23 cellular contexts compared by ENCODE assay signal in genomic region chr2:108189316-108189715, GRCh38. TPM values are rescaled to one million over a fixed set of nuclear protein-coding genes. Genes with fewer than 3 reads are reported as not detected.
A peak's percentile ranks its signal among the peaks of the same experiment; 100 is the strongest.
DNase-seq lines count a peak whose midpoint lies in the region; ATAC-seq and TF ChIP-seq lines count a peak whose summit lies in the region.
"Had no signal": no experiment of that assay in that cellular context is flagged by ENCODE, and none has a peak within 500 bp of the region (broad histone marks: within the 10 kb centered on the region; RNA-seq: fewer than 3 reads in every experiment).

No MANE protein-coding gene starts in this region.

- ATAC-seq in HG02763 (IDR thresholded peaks at IDR 0.05; ENCODE audit: unreplicated experiment) (no peak), GM18519 (IDR thresholded peaks at IDR 0.05; ENCODE audit: low FRiP score, unreplicated experiment) (no peak)
- ATAC-seq: naive thymus-derived CD8-positive, alpha-beta T cell; psoas muscle had no signal

- intact Hi-C loops in CD14-positive monocyte (cut with micrococcal nuclease), result no loop called here

- no peaks in the 10 kb centered on the region for H4K20me1 ChIP-seq in neural progenitor cell (ENCODE audit: low read depth)

- no peaks in the 10 kb centered on the region for H3K36me3 ChIP-seq in neural progenitor cell
- H3K36me3 ChIP-seq: HAP-1, upper lobe of left lung had no signal

- H2AFZ ChIP-seq in neural progenitor cell (replicated peaks), result no peak overlapping the region

- no peaks in the 10 kb centered on the region for H3K79me2 ChIP-seq in neural progenitor cell (ENCODE audit: low read depth)

- H3K9me3 Mint-ChIP-seq in HFFc6 (no peaks in the 10 kb centered on the region), neural progenitor cell (no peaks in the 10 kb centered on the region), CD14-positive monocyte (no peaks in the 10 kb centered on the region)
- H3K9me3 Mint-ChIP-seq: activated CD4-positive, alpha-beta T cell treated with anti-CD3 and anti-CD28 coated beads, Interleukin-2, amount 10 ng/mL, durations not matched to agents 7 days and 5 days had no signal

- no peaks in the 10 kb centered on the region for H3F3A ChIP-seq in neural progenitor cell (ENCODE audit: low read depth)

- DNase-seq in HFFc6 (peak; percentile 70), RKO (ENCODE audit: low spot score) (peak; percentile 24), epithelial cell of esophagus (ENCODE audit: low read depth) (peak; percentile 74), neural progenitor cell (ENCODE audit: low spot score) (peak; percentile 11), NCI-H146 treated with DMSO at 0.1 percent for 48 hours (lab: John Stamatoyannopoulos, UW; ENCODE audit: unreplicated experiment) (no peak), CD14-positive monocyte (ENCODE audit: low spot score) (no peak)
- DNase-seq: activated CD4-positive, alpha-beta T cell treated with anti-CD3 and anti-CD28 coated beads, Interleukin-2, amount 10 ng/mL, durations not matched to agents 7 days and 5 days; activated naive CD4-positive, alpha-beta T cell treated with Interleukin-2 at 50 U/mL for 16 hours; dermis blood vessel endothelial cell; erythroblast; glutamatergic neuron; naive thymus-derived CD8-positive, alpha-beta T cell; NCI-H1436 treated with DMSO at 0.1 percent for 48 hours; NCI-H446; psoas muscle; stimulated activated naive CD4-positive, alpha-beta T cell; upper lobe of left lung had no signal

- no peaks in the 10 kb centered on the region for H3K27me3 ChIP-seq in neural progenitor cell
- H3K27me3 ChIP-seq: upper lobe of left lung had no signal

- H3K27ac Mint-ChIP-seq in HFFc6, result peak overlapping the region; percentile 69; the same call in 1 of the 2 replicates
- H3K27ac Mint-ChIP-seq in neural progenitor cell, result no peak overlapping the region
- H3K27ac Mint-ChIP-seq in CD14-positive monocyte, result no peak overlapping the region
- H3K27ac Mint-ChIP-seq: activated CD4-positive, alpha-beta T cell treated with anti-CD3 and anti-CD28 coated beads, Interleukin-2, amount 10 ng/mL, durations not matched to agents 7 days and 5 days; brain had no signal

- H3K4me1 Mint-ChIP-seq in HFFc6 (ENCODE audit: low read depth) (peaks cover 19% of the 10 kb centered on the region), neural progenitor cell (peaks cover 11% of the 10 kb centered on the region), CD14-positive monocyte (no peaks in the 10 kb centered on the region)
- H3K4me1 Mint-ChIP-seq: activated CD4-positive, alpha-beta T cell treated with anti-CD3 and anti-CD28 coated beads, Interleukin-2, amount 10 ng/mL, durations not matched to agents 7 days and 5 days; naive thymus-derived CD8-positive, alpha-beta T cell had no signal

- no peak overlapping the region for H3K27ac ChIP-seq in neural progenitor cell
- H3K27ac ChIP-seq: psoas muscle, upper lobe of left lung had no signal

- no peak overlapping the region for H3K4me2 ChIP-seq in neural progenitor cell

- H3K27me3 Mint-ChIP-seq in HFFc6 (ENCODE audit: insufficient read depth) (peaks cover 5% of the 10 kb centered on the region; the same call in 1 of the 2 replicates), neural progenitor cell (ENCODE audit: insufficient read depth, low read depth) (no peaks in the 10 kb centered on the region), CD14-positive monocyte (ENCODE audit: low read depth in 3 of 3) (peaks cover 0 to 5% (median 2%) of the 10 kb centered on the region in 3 donors)

- TF ChIP-seq CTCF in HFFc6 (IDR thresholded peaks at IDR 0.05) (no peak), epithelial cell of esophagus (IDR thresholded peaks at IDR 0.05; ENCODE audit: insufficient read depth, low read depth, low read length, missing control alignments) (no peak), neural progenitor cell (IDR thresholded peaks at IDR 0.05) (no peak), CD14-positive monocyte (IDR thresholded peaks at IDR 0.05) (no peak)

- no peaks in the 10 kb centered on the region for H3K4me1 ChIP-seq in neural progenitor cell
- H3K4me1 ChIP-seq: HAP-1, psoas muscle, upper lobe of left lung had no signal

- H3K4me3 ChIP-seq in epithelial cell of esophagus (ENCODE audit: low read length), result no peak overlapping the region
- H3K4me3 ChIP-seq in neural progenitor cell, result no peak overlapping the region
- H3K4me3 ChIP-seq: HAP-1, lung, psoas muscle, upper lobe of left lung had no signal

- H3K4me3 Mint-ChIP-seq in HFFc6 (peak overlapping the region; percentile 40; the same call in 1 of the 2 replicates), neural progenitor cell (no peak overlapping the region), CD14-positive monocyte (no peak overlapping the region)
- H3K4me3 Mint-ChIP-seq: activated CD4-positive, alpha-beta T cell treated with anti-CD3 and anti-CD28 coated beads, Interleukin-2, amount 10 ng/mL, durations not matched to agents 7 days and 5 days; brain; naive thymus-derived CD8-positive, alpha-beta T cell had no signal

- H3K9ac ChIP-seq in neural progenitor cell, result no peak overlapping the region

- H3K9me3 ChIP-seq in neural progenitor cell (ENCODE audit: low read depth), result no peaks in the 10 kb centered on the region
- H3K9me3 ChIP-seq: HAP-1, psoas muscle, upper lobe of left lung had no signal

- no peaks in the 10 kb centered on the region for H3K36me3 Mint-ChIP-seq in HFFc6 (ENCODE audit: low read depth)
- H3K36me3 Mint-ChIP-seq in neural progenitor cell, result no peaks in the 10 kb centered on the region
- H3K36me3 Mint-ChIP-seq in CD14-positive monocyte, result no peaks in the 10 kb centered on the region
- H3K36me3 Mint-ChIP-seq: brain; naive thymus-derived CD8-positive, alpha-beta T cell had no signal

RNA-seq across cellular contexts. Expression of gene SULT1C3, which starts 50.5 kb away (rescaled TPM):
- total RNA-seq in HFFc6 (2021; fragmentation: NEBNext Ultra II Directional; extraction: Animal tissue kit (Norgen Biotek cat#: 25700)), result not detected
- total RNA-seq in neural progenitor cell (ENCODE audit: low replicate concordance), result not detected in 2 replicates
- polyA plus RNA-seq in CD14-positive monocyte, result not detected
- total RNA-seq: activated CD4-positive, alpha-beta T cell treated with anti-CD3 and anti-CD28 coated beads, Interleukin-2, amount 10 ng/mL, durations not matched to agents 7 days and 5 days; dermis blood vessel endothelial cell; lung; naive thymus-derived CD8-positive, alpha-beta T cell; psoas muscle; upper lobe of left lung had no signal
- polyA plus RNA-seq: BJ; lung; naive thymus-derived CD8-positive, alpha-beta T cell; psoas muscle had no signal

Comparison
In these comparisons a context has a peak if more than half of its experiments do, and no peak if none do; other contexts are left out.
1. DNase-seq: peak in HFFc6 (single experiment), RKO (single experiment), epithelial cell of esophagus (single experiment) and neural progenitor cell (single experiment); none in NCI-H146 treated with DMSO at 0.1 percent for 48 hours (single experiment) and CD14-positive monocyte (single experiment).